In the genomic region with DNA sequence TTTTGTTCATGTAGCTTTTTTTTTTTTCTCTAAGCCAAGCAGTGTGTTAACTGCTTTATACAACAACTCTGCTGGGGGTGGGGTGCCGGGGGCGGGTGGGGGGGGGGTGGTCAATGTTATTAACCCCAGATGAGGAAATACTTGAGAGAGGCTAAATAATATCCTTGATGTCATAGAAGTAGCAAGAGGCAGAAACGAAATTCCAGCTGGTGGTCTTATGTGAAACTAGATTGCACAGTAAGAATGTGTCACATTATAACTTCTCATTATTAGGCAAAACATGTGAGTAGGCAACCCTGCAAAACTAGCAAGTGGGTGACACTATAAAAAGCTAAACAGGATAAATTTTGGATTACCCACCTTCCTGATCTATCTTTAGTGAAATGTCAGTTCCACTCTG, we compare ENCODE assay signal across 1 cellular context.
TF ChIP-seq lines count a peak whose summit lies in the region.

No MANE protein-coding gene starts in this region.

TF ChIP-seq in GM12878, 131 proteins besides CTCF, POLR2A, EP300 and RAD21:
- TF ChIP-seq RELA (IDR thresholded peaks at IDR 0.05; ENCODE audit: borderline replicate concordance, partially characterized antibody) (no peak), RBBP5 (conservative IDR thresholded peaks at IDR 0.05) (no peak), MEF2A (IDR thresholded peaks at IDR 0.05; ENCODE audit: insufficient read depth, low read depth, low read length) (no peak), IRF4 (IDR thresholded peaks at IDR 0.05; ENCODE audit: low read depth, low read length) (no peak), CBFB (IDR thresholded peaks at IDR 0.05; ENCODE audit: low read depth) (no peak), ZSCAN29 (IDR thresholded peaks at IDR 0.05) (no peak), ZNF217 (IDR thresholded peaks at IDR 0.05) (no peak), CHD1 (IDR thresholded peaks at IDR 0.05; ENCODE audit: low read depth, low read length) (no peak), HCFC1 (IDR thresholded peaks at IDR 0.05; ENCODE audit: low read length) (no peak), SMAD5 (IDR thresholded peaks at IDR 0.05; ENCODE audit: low read depth) (no peak), NR2C2 (IDR thresholded peaks at IDR 0.05; ENCODE audit: borderline replicate concordance, control insufficient read depth, insufficient read length, low read depth) (no peak), USF2 (IDR thresholded peaks at IDR 0.05; ENCODE audit: borderline replicate concordance, low read depth, low read length) (no peak), SPI1 (IDR thresholded peaks at IDR 0.05; ENCODE audit: borderline replicate concordance, insufficient read depth, low read depth, low read length) (no peak)
- TF ChIP-seq, protein P1, sequence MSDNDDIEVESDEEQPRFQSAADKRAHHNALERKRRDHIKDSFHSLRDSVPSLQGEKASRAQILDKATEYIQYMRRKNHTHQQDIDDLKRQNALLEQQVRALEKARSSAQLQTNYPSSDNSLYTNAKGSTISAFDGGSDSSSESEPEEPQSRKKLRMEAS (IDR thresholded peaks at IDR 0.05; ENCODE audit: low read depth, low read length): no peak
TF ChIP-seq in GM12878: peak in this region for 0.
